In genomic region chr14:75174066-75174465, GRCh38 we compare ENCODE assay signal across 12 cellular contexts. TPM values are rescaled to one million over a fixed set of nuclear protein-coding genes. Genes with fewer than 3 reads are reported as not detected.
DNase-seq lines count a peak whose midpoint lies in the region; ATAC-seq, FAIRE-seq and TF ChIP-seq lines count a peak whose summit lies in the region.
"Had no signal": no experiment of that assay in that cellular context is flagged by ENCODE, and none has a peak within 500 bp of the region (broad histone marks: within the 10 kb centered on the region; RNA-seq: fewer than 3 reads in every experiment).

No MANE protein-coding gene starts in this region.

- TF ChIP-seq CTCF in CD4-positive, alpha-beta T cell (IDR thresholded peaks at IDR 0.05): no peak
- TF ChIP-seq CTCF in K562 (IDR thresholded peaks at IDR 0.05 in 2 of 3, conservative IDR thresholded peaks at IDR 0.05 in 1 of 3; ENCODE audit: insufficient read depth in 2 of 3, low read depth in 1 of 3, low read length in 3 of 3) (no peak), natural killer cell (IDR thresholded peaks at IDR 0.05) (no peak), brain microvascular endothelial cell (IDR thresholded peaks at IDR 0.05; ENCODE audit: low read depth, low read length, missing control alignments) (no peak)

- ATAC-seq in CD4-positive, alpha-beta T cell (ENCODE audit: poor library complexity): no peak
- no peak for ATAC-seq in K562
- no peak for ATAC-seq in natural killer cell
- no peak for ATAC-seq in HG03354 (IDR thresholded peaks at IDR 0.05; ENCODE audit: poor library complexity, severe bottlenecking, unreplicated experiment)

- H3K9me3 ChIP-seq in CD4-positive, alpha-beta T cell (ENCODE audit: control insufficient read depth, low read length): no peaks in the 10 kb centered on the region
- H3K9me3 ChIP-seq in Karpas-422 (ENCODE audit: low read length) (no peaks in the 10 kb centered on the region), K562 (replicated peaks; ENCODE audit: control insufficient read depth, insufficient read depth, low read depth, low read length) (no peaks in the 10 kb centered on the region)
- H3K9me3 ChIP-seq: vagina had no signal

- peaks cover 69% of the 10 kb centered on the region for H3K79me2 ChIP-seq in Karpas-422 (ENCODE audit: low read length)
- peaks cover 68% of the 10 kb centered on the region for H3K79me2 ChIP-seq in K562 (ENCODE audit: control insufficient read depth, insufficient read depth, low read length)

- H3K4me3 Mint-ChIP-seq in CD4-positive, alpha-beta T cell: peak overlapping the region; percentile 77
- H3K4me3 Mint-ChIP-seq in natural killer cell: peak overlapping the region; percentile 70

- no peaks in the 10 kb centered on the region for H3K27me3 ChIP-seq in CD4-positive, alpha-beta T cell (ENCODE audit: control insufficient read depth, insufficient read depth, low read length)
- no peaks in the 10 kb centered on the region for H3K27me3 ChIP-seq in Karpas-422 (ENCODE audit: low read length)
- no peaks in the 10 kb centered on the region for H3K27me3 ChIP-seq in K562 (ENCODE audit: control insufficient read depth in 2 of 2, insufficient read depth in 2 of 2, low read length in 2 of 2)
- no peaks in the 10 kb centered on the region for H3K27me3 ChIP-seq in brain microvascular endothelial cell (replicated peaks)
- H3K27me3 ChIP-seq: vagina had no signal

- no peak for TF ChIP-seq RAD21 in K562 (CRISPR knock-in tag; conservative IDR thresholded peaks at IDR 0.05 in 1 of 2, IDR thresholded peaks at IDR 0.05 in 1 of 2)

- H3K36me3 Mint-ChIP-seq in CD4-positive, alpha-beta T cell (ENCODE audit: low read depth): peaks cover 22% of the 10 kb centered on the region
- no peaks in the 10 kb centered on the region for H3K36me3 Mint-ChIP-seq in natural killer cell

- H3K27ac Mint-ChIP-seq in CD4-positive, alpha-beta T cell: peak overlapping the region; percentile 97
- peak overlapping the region; percentile 99 to 100 for H3K27ac Mint-ChIP-seq in natural killer cell

- POLR2A ChIA-PET in CD4-positive, alpha-beta T cell (lab: Charles Lee): no interaction called here
- POLR2A ChIA-PET in K562 (lab: Yijun Ruan, JAX): interaction anchor here (0.6 kb wide), 1 partner anchor 313 kb away, joined by 3 read pairs; no protein-coding TSS in a partner anchor

- CTCF ChIA-PET in CD4-positive, alpha-beta T cell (lab: Charles Lee): no interaction called here
- CTCF ChIA-PET in K562 (lab: Yijun Ruan, JAX; ENCODE audit: low intra/inter-chr PET ratio): no interaction called here

- peaks cover 75% of the 10 kb centered on the region for H3K4me1 Mint-ChIP-seq in CD4-positive, alpha-beta T cell (ENCODE audit: low read depth)
- peaks cover 62 to 65% of the 10 kb centered on the region in 2 donors for H3K4me1 Mint-ChIP-seq in natural killer cell

- no peaks in the 10 kb centered on the region for H3K9me1 ChIP-seq in K562 (ENCODE audit: control insufficient read depth, insufficient read depth, low read length)

- H4K20me1 ChIP-seq in Karpas-422 (ENCODE audit: insufficient read depth, low read depth, low read length) (peaks cover 14% of the 10 kb centered on the region; the same call in 1 of the 2 replicates), K562 (replicated peaks; ENCODE audit: control insufficient read depth, insufficient read depth, low read length) (0 out of 2 replicates have a peak, but pooled peaks cover 9% of the 10 kb centered on the region)

- no peak overlapping the region for H3K9ac ChIP-seq in Karpas-422 (ENCODE audit: low read length)
- H3K9ac ChIP-seq in K562 (ENCODE audit: insufficient read depth in 1 of 2, low read depth in 2 of 2, low read length in 2 of 2): peak overlapping the region; percentile 45 to 76; a peak in 2 of 4 replicates

- H3K27me3 Mint-ChIP-seq in CD4-positive, alpha-beta T cell: no peaks in the 10 kb centered on the region
- no peaks in the 10 kb centered on the region for H3K27me3 Mint-ChIP-seq in natural killer cell (ENCODE audit: low read depth in 2 of 2)

- BruUV-seq in K562 (replicated peaks; lab: Mats Ljungman, UMichigan): no TSS peak

- TF ChIP-seq POLR2A in K562 (conservative IDR thresholded peaks at IDR 0.05): no peak

- H3K4me3 ChIP-seq in Karpas-422 (ENCODE audit: low read length): no peak overlapping the region
- peak overlapping the region; percentile 71 for H3K4me3 ChIP-seq in K562
- no peak overlapping the region for H3K4me3 ChIP-seq in brain microvascular endothelial cell (ENCODE audit: low read depth, low read length)
- H3K4me3 ChIP-seq: vagina had no signal

- intact Hi-C loops in CD4-positive, alpha-beta T cell (cut with DNase I, micrococcal nuclease): loop anchor here in 1 of 2 experiments (2.0 kb wide), 1 partner anchor 47 kb away; the partner anchor contains the start of gene NEK9
- intact Hi-C loops in K562 (cut with micrococcal nuclease) (no loop called here), natural killer cell (cut with micrococcal nuclease) (no loop called here)

- TF ChIP-seq EP300 in K562 (IDR thresholded peaks at IDR 0.05; ENCODE audit: low read length): no peak

- in situ Hi-C loops in K562 (cut with MboI): no loop called here
- in situ Hi-C loops in brain microvascular endothelial cell (cut with HindIII; ENCODE audit: low pct_ligation_motif_present, low sequenced_read_pairs): no loop called here

- FAIRE-seq in K562 (lab: Jason Lieb, UNC): no peak
- FAIRE-seq: colon, D721Med had no signal

- no peak for DNase-seq in CD4-positive, alpha-beta T cell
- DNase-seq in Karpas-422: no peak
- DNase-seq in K562 (ENCODE audit: extremely low read depth in 1 of 4, low spot score in 3 of 4): no peak
- no peak for DNase-seq in natural killer cell
- DNase-seq in NCI-H2196 treated with DMSO at 0.1 percent for 48 hours (lab: John Stamatoyannopoulos, UW; ENCODE audit: unreplicated experiment): no peak
- no peak for DNase-seq in brain microvascular endothelial cell
- DNase-seq in NCI-H2029 treated with DMSO at 0.1 percent for 48 hours (lab: John Stamatoyannopoulos, UW): no peak
- DNase-seq: NCI-H1694 treated with DMSO at 0.1 percent for 48 hours had no signal

- H3K9me2 ChIP-seq in Karpas-422 (replicated peaks; ENCODE audit: insufficient read depth, low read length): no peaks in the 10 kb centered on the region

- H3K9me3 Mint-ChIP-seq in CD4-positive, alpha-beta T cell: no peaks in the 10 kb centered on the region
- no peaks in the 10 kb centered on the region for H3K9me3 Mint-ChIP-seq in natural killer cell

- H3K4me1 ChIP-seq in Karpas-422 (ENCODE audit: low read length) (peaks cover 21% of the 10 kb centered on the region), K562 (replicated peaks in 1 of 2; ENCODE audit: control insufficient read depth in 2 of 2, insufficient read depth in 2 of 2, low read length in 2 of 2) (peaks cover 8 to 11% of the 10 kb centered on the region in 2 experiments; a peak in 4 of 5 replicates)

- H3K36me3 ChIP-seq in Karpas-422 (ENCODE audit: insufficient read depth, low read length) (no peaks in the 10 kb centered on the region), K562 (ENCODE audit: control insufficient read depth, insufficient read depth, low read length) (peaks cover 3% of the 10 kb centered on the region; the same call in 1 of the 3 replicates), brain microvascular endothelial cell (replicated peaks) (peaks cover 2% of the 10 kb centered on the region)
- H3K36me3 ChIP-seq: vagina had no signal

- H3K4me2 ChIP-seq in Karpas-422 (ENCODE audit: low read depth, low read length, poor library complexity, severe bottlenecking) (peak overlapping the region; percentile 72), K562 (ENCODE audit: insufficient read depth, low read length) (peak overlapping the region; percentile 92)

- H3K27ac ChIP-seq in CD4-positive, alpha-beta T cell (ENCODE audit: low read depth, low read length): peak overlapping the region; percentile 17
- H3K27ac ChIP-seq in Karpas-422 (ENCODE audit: low read length): no peak overlapping the region
- H3K27ac ChIP-seq in K562 (ENCODE audit: extremely low read depth, low read depth, low read length): 0 out of 3 replicates have a peak overlapping the region, but pooled peaks have one; percentile 28
- no peak overlapping the region for H3K27ac ChIP-seq in brain microvascular endothelial cell
- H3K27ac ChIP-seq: vagina had no signal

- WGBS in K562 (ENCODE audit: insufficient coverage, low coverage, missing lambda C conversion rate): 4% methylated on average over 2 of the region's 2 CpGs

- H2AFZ ChIP-seq in Karpas-422 (ENCODE audit: low read length) (no peak overlapping the region), K562 (ENCODE audit: low read depth, low read length) (no peak overlapping the region)

RNA-seq across cellular contexts. Expression of gene TMED10, which starts 2.3 kb away (rescaled TPM):
- 100 to 1,000 TPM; 153 to 156 TPM for total RNA-seq in CD4-positive, alpha-beta T cell
- 104 and 349 TPM in 2 replicates for total RNA-seq in Karpas-422 (2014; rRNA removed; shearing (Covaris generic); ENCODE audit: low replicate concordance)
- total RNA-seq in K562 (2011; cell fraction: chromatin; rRNA removed; ENCODE audit: low replicate concordance): 104 and 130 TPM in 2 replicates
- 186 and 192 TPM in 2 replicates for total RNA-seq in K562 (2011; cell fraction: nucleolus; rRNA removed)
- 198 and 249 TPM in 2 replicates for total RNA-seq in K562 (2011; cell fraction: nucleoplasm; rRNA removed)
- total RNA-seq in K562 (2014; rRNA removed) (46.9 and 62.2 TPM in 2 replicates), K562 (2014; rRNA removed; fragmentation: Illumina TruSeq; extraction: Trizol) (87.9 and 95.0 TPM in 2 replicates), K562 (2015; rRNA removed; fragmentation: Illumina TruSeq; extraction: Trizol) (101 and 105 TPM in 2 replicates), K562 (2021) (124 and 126 TPM in 2 replicates), natural killer cell (100 to 1,000 TPM; 216 to 244 (median 231) TPM)
- polyA plus RNA-seq in K562 (2011; rRNA removed) (169 and 170 TPM in 2 replicates), K562 (2014; fragmentation: Illumina TruSeq; extraction: Trizol) (154 and 185 TPM in 2 replicates), K562 (2014; fragmentation: Nextera tagmentation; extraction: Ambion mirVana) (100 to 1,000 TPM; 206 to 233 TPM), K562 (2014; rRNA removed) (84.7 and 134 TPM in 2 replicates)
- 135 and 158 TPM in 2 replicates for polyA plus RNA-seq in K562 (2011; cell fraction: cytosol; rRNA removed)
- polyA plus RNA-seq in K562 (2011; cell fraction: nucleus; rRNA removed): 48.7 and 51.6 TPM in 2 replicates
- polyA plus RNA-seq in K562 (2012): 81.0 and 147 TPM in 2 replicates
- polyA minus RNA-seq in K562 (2011; rRNA and poly(A)+ RNA removed): 234 and 258 TPM in 2 replicates
- polyA minus RNA-seq in K562 (2011; cell fraction: cytosol; rRNA and poly(A)+ RNA removed): 112 and 142 TPM in 2 replicates
- polyA minus RNA-seq in K562 (2011; cell fraction: nucleus; rRNA and poly(A)+ RNA removed): 30.7 and 39.5 TPM in 2 replicates

RNA-seq across cellular contexts. Expression of gene NEK9, which starts 47.2 kb away (rescaled TPM):
- 10 to 100 TPM; 53.5 to 54.1 TPM for total RNA-seq in CD4-positive, alpha-beta T cell
- total RNA-seq in Karpas-422 (2014; rRNA removed; shearing (Covaris generic); ENCODE audit: low replicate concordance): 103 and 179 TPM in 2 replicates
- total RNA-seq in K562 (2011; cell fraction: chromatin; rRNA removed; ENCODE audit: low replicate concordance): 35.9 and 58.1 TPM in 2 replicates
- total RNA-seq in K562 (2011; cell fraction: nucleolus; rRNA removed): 28.6 and 29.0 TPM in 2 replicates
- 30.7 and 32.6 TPM in 2 replicates for total RNA-seq in K562 (2011; cell fraction: nucleoplasm; rRNA removed)
- total RNA-seq in K562 (2014; rRNA removed): 25.3 and 29.3 TPM in 2 replicates
- 11.8 and 14.3 TPM in 2 replicates for total RNA-seq in K562 (2014; rRNA removed; fragmentation: Illumina TruSeq; extraction: Trizol)
- total RNA-seq in K562 (2015; rRNA removed; fragmentation: Illumina TruSeq; extraction: Trizol): 10.0 and 10.8 TPM in 2 replicates
- 24.0 and 34.4 TPM in 2 replicates for total RNA-seq in K562 (2021)
- 32.8 and 39.6 TPM in 2 replicates for polyA plus RNA-seq in K562 (2011; rRNA removed)
- 15.8 and 25.2 TPM in 2 replicates for polyA plus RNA-seq in K562 (2011; cell fraction: cytosol; rRNA removed)
- 51.4 and 57.6 TPM in 2 replicates for polyA plus RNA-seq in K562 (2011; cell fraction: nucleus; rRNA removed)
- 25.0 and 31.8 TPM in 2 replicates for polyA plus RNA-seq in K562 (2012)
- polyA plus RNA-seq in K562 (2014; fragmentation: Illumina TruSeq; extraction: Trizol): 16.3 and 19.8 TPM in 2 replicates
- polyA plus RNA-seq in K562 (2014; fragmentation: Nextera tagmentation; extraction: Ambion mirVana): 1 to 10 TPM; 2.8 to 5.5 TPM
- polyA plus RNA-seq in K562 (2014; rRNA removed): 19.9 and 29.1 TPM in 2 replicates
- polyA minus RNA-seq in K562 (2011; rRNA and poly(A)+ RNA removed): 32.3 and 32.9 TPM in 2 replicates
- 11.6 and 13.7 TPM in 2 replicates for polyA minus RNA-seq in K562 (2011; cell fraction: cytosol; rRNA and poly(A)+ RNA removed)
- polyA minus RNA-seq in K562 (2011; cell fraction: nucleus; rRNA and poly(A)+ RNA removed): 29.9 and 36.3 TPM in 2 replicates
- 10 to 100 TPM; 64.4 to 78.7 (median 74.4) TPM for total RNA-seq in natural killer cell

Comparison
In these comparisons a context has a peak if more than half of its experiments do, and no peak if none do; other contexts are left out.
1. H3K27ac ChIP-seq: peak in CD4-positive, alpha-beta T cell (single experiment) and K562 (single experiment); none in Karpas-422 (single experiment) and brain microvascular endothelial cell (single experiment).